ENCODE assay signal across 17 cellular contexts in the genomic region with DNA sequence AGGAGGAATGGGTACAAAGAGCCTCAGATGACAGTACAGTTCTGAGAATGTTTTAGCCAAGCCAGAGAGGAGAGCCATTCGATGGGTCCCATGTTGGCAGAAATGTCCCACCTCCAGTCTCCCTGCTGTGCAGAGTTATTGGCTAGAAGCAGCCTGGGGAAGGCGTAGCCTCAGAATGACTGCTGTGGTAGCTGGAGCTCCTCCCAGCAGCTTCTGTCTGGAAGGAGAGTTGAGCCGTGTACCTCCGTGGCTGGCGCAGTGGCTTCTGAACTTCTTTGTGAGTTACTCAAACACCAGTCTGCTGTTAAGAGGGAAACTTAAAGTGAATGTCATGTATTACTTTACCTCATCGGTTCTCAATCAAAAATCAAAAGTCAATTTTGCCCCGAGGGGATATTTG.
"Had no signal": no experiment of that assay in that cellular context is flagged by ENCODE, and none has a peak within 500 bp of the region (broad histone marks: within the 10 kb centered on the region; RNA-seq: fewer than 3 reads in every experiment).

No MANE protein-coding gene starts in this region.

- H3K4me1 ChIP-seq: esophagus squamous epithelium, left lung, pancreas, upper lobe of right lung had no signal

- H3K4me1 Mint-ChIP-seq: activated naive CD8-positive, alpha-beta T cell treated with anti-CD3 and anti-CD28 coated beads, Interleukin-2, amount 10 ng/mL, durations not matched to agents 7 days and 5 days; neural crest cell; T-helper 17 cell had no signal

- H3K9me3 Mint-ChIP-seq: activated naive CD8-positive, alpha-beta T cell treated with anti-CD3 and anti-CD28 coated beads, Interleukin-2, amount 10 ng/mL, durations not matched to agents 7 days and 5 days; neural crest cell; stimulated activated naive CD8-positive, alpha-beta T cell treated with anti-CD3 and anti-CD28 coated beads, Interleukin-15, Interleukin-2, amounts not matched to agents 100 ng/mL and 50 ng/mL, for 24 hours had no signal

- H3K27ac ChIP-seq: esophagus squamous epithelium, left lung, pancreas, upper lobe of right lung had no signal

- DNase-seq: activated CD4-positive, alpha-beta T cell treated with anti-CD3 and anti-CD28 coated beads, Interleukin-2, amount 50 U/mL, for 48 hours; activated CD4-positive, CD25-positive, alpha-beta regulatory T cell treated with anti-CD3 and anti-CD28 coated beads, Interleukin-2, amount 50 U/mL, for 72 hours; activated gamma-delta T cell treated with Interleukin-2 at 50 U/mL for 16 hours; activated naive CD8-positive, alpha-beta T cell treated with anti-CD3 and anti-CD28 coated beads, Interleukin-2, amount 10 ng/mL, durations not matched to agents 7 days and 5 days; activated T-cell treated with anti-CD3 and anti-CD28 coated beads, Interleukin-2, amount 50 U/mL, for 48 hours; aorta; esophagus squamous epithelium; foreskin melanocyte; head of caudate nucleus; left lung; pancreas; stimulated activated CD4-positive, alpha-beta T cell treated with anti-CD3 and anti-CD28 coated beads, Interleukin-4, amount 100 ng/mL, for 1 hour; stimulated activated CD8-positive, alpha-beta memory T cell treated with anti-CD3 and anti-CD28 coated beads, Interleukin-4, amount 100 ng/mL, for 48 hours; T-helper 17 cell; upper lobe of right lung had no signal

- H3K4me3 Mint-ChIP-seq: activated naive CD8-positive, alpha-beta T cell treated with anti-CD3 and anti-CD28 coated beads, Interleukin-2, amount 10 ng/mL, durations not matched to agents 7 days and 5 days; neural crest cell; stimulated activated naive CD8-positive, alpha-beta T cell treated with anti-CD3 and anti-CD28 coated beads, Interleukin-15, Interleukin-2, amounts not matched to agents 100 ng/mL and 50 ng/mL, for 24 hours; T-helper 17 cell had no signal

- ATAC-seq: left lung, pancreas, T-helper 17 cell, upper lobe of right lung had no signal

- H3K4me3 ChIP-seq: esophagus squamous epithelium, left lung, pancreas, upper lobe of right lung had no signal

- H3K36me3 ChIP-seq: esophagus squamous epithelium, left lung, pancreas, upper lobe of right lung had no signal

- H3K36me3 Mint-ChIP-seq: activated naive CD8-positive, alpha-beta T cell treated with anti-CD3 and anti-CD28 coated beads, Interleukin-2, amount 10 ng/mL, durations not matched to agents 7 days and 5 days had no signal

- H3K27me3 ChIP-seq: left lung, pancreas, upper lobe of right lung had no signal

- H3K9me3 ChIP-seq: esophagus squamous epithelium, left lung, pancreas, upper lobe of right lung had no signal

- H3K27ac Mint-ChIP-seq: activated naive CD8-positive, alpha-beta T cell treated with anti-CD3 and anti-CD28 coated beads, Interleukin-2, amount 10 ng/mL, durations not matched to agents 7 days and 5 days; stimulated activated naive CD8-positive, alpha-beta T cell treated with anti-CD3 and anti-CD28 coated beads, Interleukin-15, Interleukin-2, amounts not matched to agents 100 ng/mL and 50 ng/mL, for 24 hours; T-helper 17 cell had no signal
